23 cellular contexts compared by ENCODE assay signal in the genomic region with DNA sequence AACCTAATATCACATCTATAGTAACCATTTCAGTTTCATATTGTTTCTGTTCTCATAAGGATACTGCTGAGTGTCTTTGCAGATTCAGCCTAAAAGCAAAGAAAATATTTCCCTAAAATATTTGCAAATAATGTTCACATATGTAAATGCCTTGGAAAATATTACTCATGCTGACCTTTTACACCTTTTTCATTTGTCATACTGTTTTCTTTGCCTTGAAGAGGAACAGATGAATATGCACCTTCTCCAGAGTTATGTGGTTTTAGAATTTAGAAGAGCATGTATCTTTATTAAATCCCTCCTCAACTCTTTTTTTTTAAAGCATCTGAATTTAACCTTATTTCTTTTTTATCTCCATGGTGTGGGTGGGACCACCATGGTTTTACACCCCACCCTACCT. TPM values are rescaled to one million over a fixed set of nuclear protein-coding genes. Genes with fewer than 3 reads are reported as not detected.
DNase-seq lines count a peak whose midpoint lies in the region; ATAC-seq and TF ChIP-seq lines count a peak whose summit lies in the region.
"Had no signal": no experiment of that assay in that cellular context is flagged by ENCODE, and none has a peak within 500 bp of the region (broad histone marks: within the 10 kb centered on the region; RNA-seq: fewer than 3 reads in every experiment).

No MANE protein-coding gene starts in this region.

- no peaks in the 10 kb centered on the region for H3K27me3 Mint-ChIP-seq in activated T-cell treated with anti-CD3 and anti-CD28 coated beads, Interleukin-2, amount 50 U/mL, for 72 hours (ENCODE audit: low read depth)
- H3K27me3 Mint-ChIP-seq in activated CD4-positive, alpha-beta memory T cell treated with anti-CD3 and anti-CD28 coated beads for 36 hours = no peaks in the 10 kb centered on the region
- no peaks in the 10 kb centered on the region for H3K27me3 Mint-ChIP-seq in endodermal cell (ENCODE audit: insufficient read depth)
- no peaks in the 10 kb centered on the region for H3K27me3 Mint-ChIP-seq in stimulated activated naive B cell treated with anti-CD40 and anti-IgM and Interleukin-4, amounts not matched to agents 10 μg/mL and 1 μg/mL and 100 μg/mL, for 72 hours
- no peaks in the 10 kb centered on the region for H3K27me3 Mint-ChIP-seq in Calu3 (ENCODE audit: unreplicated experiment)
- H3K27me3 Mint-ChIP-seq: naive thymus-derived CD4-positive, alpha-beta T cell had no signal

- peaks cover 30% of the 10 kb centered on the region for H3K4me1 Mint-ChIP-seq in activated T-cell treated with anti-CD3 and anti-CD28 coated beads, Interleukin-2, amount 50 U/mL, for 72 hours (ENCODE audit: low read depth)
- H3K4me1 Mint-ChIP-seq in activated CD4-positive, alpha-beta memory T cell treated with anti-CD3 and anti-CD28 coated beads for 36 hours (ENCODE audit: low read depth) = peaks cover 21% of the 10 kb centered on the region
- H3K4me1 Mint-ChIP-seq in endodermal cell (peaks cover 18% of the 10 kb centered on the region), Calu3 (ENCODE audit: low read depth, unreplicated experiment) (no peaks in the 10 kb centered on the region)
- H3K4me1 Mint-ChIP-seq in stimulated activated naive B cell treated with anti-CD40 and anti-IgM and Interleukin-4, amounts not matched to agents 10 μg/mL and 1 μg/mL and 100 μg/mL, for 72 hours = peaks cover 7 to 11% of the 10 kb centered on the region in 2 donors

- intact Hi-C loops in activated CD4-positive, alpha-beta memory T cell treated with anti-CD3 and anti-CD28 coated beads for 36 hours (cut with micrococcal nuclease) = loop anchor here (2.0 kb wide), 1 partner anchor 33 kb away; a partner anchor contains a TSS
- intact Hi-C loops in Calu3 (cut with micrococcal nuclease; ENCODE audit: unreplicated experiment) = no loop called here

- no peak for DNase-seq in activated T-cell treated with anti-CD3 and anti-CD28 coated beads, Interleukin-2, amount 50 U/mL, for 72 hours
- DNase-seq in activated T-cell treated with anti-CD3 and anti-CD28 coated beads, Interleukin-2, amount 50 U/mL, for 1 hour = no peak
- DNase-seq in activated CD4-positive, alpha-beta memory T cell treated with anti-CD3 and anti-CD28 coated beads for 36 hours = no peak
- no peak for DNase-seq in endodermal cell
- DNase-seq in stimulated activated naive B cell treated with anti-CD40 and anti-IgM and Interleukin-4, amounts not matched to agents 10 μg/mL and 1 μg/mL and 100 μg/mL, for 72 hours = no peak
- DNase-seq in Calu3 = no peak
- DNase-seq in AML-193 (lab: John Stamatoyannopoulos, UW) = no peak
- DNase-seq: ACHN; DMS79 treated with DMSO at 0.1 percent for 48 hours; effector CD4-positive, alpha-beta T cell; GOT3; islet precursor cell; mammary epithelial cell; MM.1S; naive thymus-derived CD4-positive, alpha-beta T cell; NCI-H1694 treated with DMSO at 0.1 percent for 48 hours; ovary; sigmoid colon had no signal

- H3K4me1 ChIP-seq in endodermal cell (ENCODE audit: control insufficient read depth, insufficient read depth, low read length) (no peaks in the 10 kb centered on the region), gastroesophageal sphincter (no peaks in the 10 kb centered on the region)
- H3K4me1 ChIP-seq: breast epithelium had no signal

- H3K9ac ChIP-seq in endodermal cell (ENCODE audit: extremely low read depth, low read length, poor library complexity, severe bottlenecking) = no peak overlapping the region

- POLR2A ChIA-PET in activated CD4-positive, alpha-beta memory T cell treated with anti-CD3 and anti-CD28 coated beads for 36 hours (lab: Charles Lee) = no interaction called here

- H3K36me3 ChIP-seq in endodermal cell (ENCODE audit: control insufficient read depth, insufficient read depth, low read length) = peaks cover 40% of the 10 kb centered on the region
- peaks cover 3 to 62% of the 10 kb centered on the region in 2 donors for H3K36me3 ChIP-seq in gastroesophageal sphincter
- H3K36me3 ChIP-seq: breast epithelium, ovary had no signal

- BruUV-seq in Calu3 (replicated peaks; lab: Mats Ljungman, UMichigan) = no TSS peak

- H3K27me3 ChIP-seq in endodermal cell (ENCODE audit: control insufficient read depth, insufficient read depth, low read length, poor library complexity, severe bottlenecking) = peaks cover 4% of the 10 kb centered on the region
- no peaks in the 10 kb centered on the region for H3K27me3 ChIP-seq in gastroesophageal sphincter
- H3K27me3 ChIP-seq: breast epithelium, hepatocyte, ovary, sigmoid colon had no signal

- TF ChIP-seq EP300 in gastroesophageal sphincter (IDR thresholded peaks at IDR 0.05) = no peak

- H3K4me3 ChIP-seq in endodermal cell (ENCODE audit: low read length) (no peak overlapping the region), gastroesophageal sphincter (no peak overlapping the region)
- H3K4me3 ChIP-seq: breast epithelium, hepatocyte, ovary, sigmoid colon had no signal

- no peaks in the 10 kb centered on the region for H3K9me3 ChIP-seq in endodermal cell (ENCODE audit: control insufficient read depth, low read length)
- peaks cover 0 to 5% (median 0%) of the 10 kb centered on the region in 3 donors for H3K9me3 ChIP-seq in gastroesophageal sphincter
- H3K9me3 ChIP-seq: breast epithelium, ovary, sigmoid colon had no signal

- no peak for TF ChIP-seq POLR2A in gastroesophageal sphincter (IDR thresholded peaks at IDR 0.05)

- CTCF ChIA-PET in activated CD4-positive, alpha-beta memory T cell treated with anti-CD3 and anti-CD28 coated beads for 36 hours (lab: Charles Lee) = interaction anchor here (0.9 kb wide), 1 partner anchor 237 kb away, joined by 3 read pairs; no protein-coding TSS in a partner anchor
- CTCF ChIA-PET in Calu3 (lab: Charles Lee) = no interaction called here

- peaks cover 2 to 15% of the 10 kb centered on the region in 2 donors for H3K36me3 Mint-ChIP-seq in activated T-cell treated with anti-CD3 and anti-CD28 coated beads, Interleukin-2, amount 50 U/mL, for 72 hours (ENCODE audit: insufficient read depth in 2 of 2)
- peaks cover 31% of the 10 kb centered on the region for H3K36me3 Mint-ChIP-seq in activated CD4-positive, alpha-beta memory T cell treated with anti-CD3 and anti-CD28 coated beads for 36 hours
- H3K36me3 Mint-ChIP-seq in endodermal cell (ENCODE audit: low read depth) = peaks cover 56% of the 10 kb centered on the region
- H3K36me3 Mint-ChIP-seq in stimulated activated naive B cell treated with anti-CD40 and anti-IgM and Interleukin-4, amounts not matched to agents 10 μg/mL and 1 μg/mL and 100 μg/mL, for 72 hours = peaks cover 12 to 19% of the 10 kb centered on the region in 2 donors
- peaks cover 12% of the 10 kb centered on the region for H3K36me3 Mint-ChIP-seq in Calu3 (ENCODE audit: insufficient read depth, unreplicated experiment)

- TF ChIP-seq CTCF in endodermal cell (conservative IDR thresholded peaks at IDR 0.05) = no peak
- no peak for TF ChIP-seq CTCF in Calu3 (IDR thresholded peaks at IDR 0.05; ENCODE audit: unreplicated experiment)
- no peak for TF ChIP-seq CTCF in gastroesophageal sphincter (IDR thresholded peaks at IDR 0.05)

- no peak overlapping the region for H3K27ac ChIP-seq in endodermal cell (ENCODE audit: low read depth, low read length)
- H3K27ac ChIP-seq in gastroesophageal sphincter = no peak overlapping the region
- H3K27ac ChIP-seq: breast epithelium, hepatocyte, ovary, RWPE1 had no signal

- ATAC-seq in activated T-cell treated with anti-CD3 and anti-CD28 coated beads, Interleukin-2, amount 50 U/mL, for 72 hours (replicated peaks in 1 of 2) = no peak
- ATAC-seq in stimulated activated naive B cell treated with anti-CD40 and anti-IgM and Interleukin-4, amounts not matched to agents 10 μg/mL and 1 μg/mL and 100 μg/mL, for 72 hours (replicated peaks) = peak; percentile 57 to 70
- no peak for ATAC-seq in gastroesophageal sphincter
- ATAC-seq: naive thymus-derived CD4-positive, alpha-beta T cell had no signal

- no peaks in the 10 kb centered on the region for H3K9me3 Mint-ChIP-seq in activated T-cell treated with anti-CD3 and anti-CD28 coated beads, Interleukin-2, amount 50 U/mL, for 72 hours
- no peaks in the 10 kb centered on the region for H3K9me3 Mint-ChIP-seq in activated CD4-positive, alpha-beta memory T cell treated with anti-CD3 and anti-CD28 coated beads for 36 hours
- H3K9me3 Mint-ChIP-seq in endodermal cell = no peaks in the 10 kb centered on the region
- H3K9me3 Mint-ChIP-seq in stimulated activated naive B cell treated with anti-CD40 and anti-IgM and Interleukin-4, amounts not matched to agents 10 μg/mL and 1 μg/mL and 100 μg/mL, for 72 hours = no peaks in the 10 kb centered on the region
- no peaks in the 10 kb centered on the region for H3K9me3 Mint-ChIP-seq in Calu3 (ENCODE audit: low read depth, unreplicated experiment)
- H3K9me3 Mint-ChIP-seq: naive thymus-derived CD4-positive, alpha-beta T cell had no signal

- H3K27ac Mint-ChIP-seq in activated T-cell treated with anti-CD3 and anti-CD28 coated beads, Interleukin-2, amount 50 U/mL, for 72 hours = peak overlapping the region; percentile 64
- peak overlapping the region; percentile 75 for H3K27ac Mint-ChIP-seq in activated CD4-positive, alpha-beta memory T cell treated with anti-CD3 and anti-CD28 coated beads for 36 hours
- H3K27ac Mint-ChIP-seq in endodermal cell = peak overlapping the region; percentile 46
- peak overlapping the region; percentile 66 for H3K27ac Mint-ChIP-seq in stimulated activated naive B cell treated with anti-CD40 and anti-IgM and Interleukin-4, amounts not matched to agents 10 μg/mL and 1 μg/mL and 100 μg/mL, for 72 hours
- no peak overlapping the region for H3K27ac Mint-ChIP-seq in Calu3 (ENCODE audit: unreplicated experiment)

- peak overlapping the region in 1 of 2 donors; percentile 23 for H3K4me3 Mint-ChIP-seq in activated T-cell treated with anti-CD3 and anti-CD28 coated beads, Interleukin-2, amount 50 U/mL, for 72 hours
- no peak overlapping the region for H3K4me3 Mint-ChIP-seq in activated CD4-positive, alpha-beta memory T cell treated with anti-CD3 and anti-CD28 coated beads for 36 hours
- no peak overlapping the region for H3K4me3 Mint-ChIP-seq in endodermal cell
- H3K4me3 Mint-ChIP-seq in stimulated activated naive B cell treated with anti-CD40 and anti-IgM and Interleukin-4, amounts not matched to agents 10 μg/mL and 1 μg/mL and 100 μg/mL, for 72 hours = no peak overlapping the region
- H3K4me3 Mint-ChIP-seq in Calu3 (ENCODE audit: low read depth, unreplicated experiment) = no peak overlapping the region
- H3K4me3 Mint-ChIP-seq: CD14-positive monocyte; naive thymus-derived CD4-positive, alpha-beta T cell had no signal

RNA-seq across cellular contexts. Expression of a gene that starts 32.5 kb away (rescaled TPM):
- total RNA-seq in activated T-cell treated with anti-CD3 and anti-CD28 coated beads, Interleukin-2, amount 50 U/mL, for 72 hours = 10 to 100 TPM; 30.4 to 32.9 TPM
- total RNA-seq in activated CD4-positive, alpha-beta memory T cell treated with anti-CD3 and anti-CD28 coated beads for 36 hours = 10 to 100 TPM; 23.8 to 28.3 TPM
- total RNA-seq in endodermal cell (10 to 100 TPM; 32.9 to 33.5 TPM), Calu3 (2022) (12.8 and 16.3 TPM in 2 replicates), gastroesophageal sphincter (10 to 100 TPM; 11.3 to 38.8 (median 13.8) TPM)
- polyA plus RNA-seq in endodermal cell (2013, experiment 1 of 2) = 25.6 TPM
- polyA plus RNA-seq in endodermal cell (2013, experiment 2 of 2) = 23.2 TPM

RNA-seq across cellular contexts. Expression of a gene that starts 32.6 kb away (rescaled TPM):
- 10 to 100 TPM; 12.2 to 13.2 TPM for total RNA-seq in activated T-cell treated with anti-CD3 and anti-CD28 coated beads, Interleukin-2, amount 50 U/mL, for 72 hours
- total RNA-seq in activated CD4-positive, alpha-beta memory T cell treated with anti-CD3 and anti-CD28 coated beads for 36 hours = 10 to 100 TPM; 17.3 to 17.9 TPM
- total RNA-seq in endodermal cell (10 to 100 TPM; 23.9 to 32.1 TPM), Calu3 (2022) (14.7 and 15.1 TPM in 2 replicates), gastroesophageal sphincter (10 to 100 TPM; 12.8 to 16.2 (median 14.6) TPM)
- polyA plus RNA-seq in endodermal cell (2013, experiment 1 of 2) = 20.1 TPM
- polyA plus RNA-seq in endodermal cell (2013, experiment 2 of 2) = 18.3 TPM

Comparison
In these comparisons a context has a peak if more than half of its experiments do, and no peak if none do; other contexts are left out.
1. ATAC-seq: peak in stimulated activated naive B cell treated with anti-CD40 and anti-IgM and Interleukin-4, amounts not matched to agents 10 μg/mL and 1 μg/mL and 100 μg/mL, for 72 hours (2 of 2); none in activated T-cell treated with anti-CD3 and anti-CD28 coated beads, Interleukin-2, amount 50 U/mL, for 72 hours (0 of 2) and gastroesophageal sphincter (single experiment).